In genomic region chr4:119627267-119628190, GRCh38 we compare ENCODE assay signal across 8 cellular contexts. TPM values are rescaled to one million over a fixed set of nuclear protein-coding genes. Genes with fewer than 3 reads are reported as not detected.
DNase-seq lines count a peak whose midpoint lies in the region; ATAC-seq and TF ChIP-seq lines count a peak whose summit lies in the region.

No MANE protein-coding gene starts in this region.

- no peaks in the 10 kb centered on the region for H3K36me3 ChIP-seq in BE2C
- no peaks in the 10 kb centered on the region for H3K36me3 ChIP-seq in PC-3 (ENCODE audit: low read depth, low read length)
- H3K36me3 ChIP-seq in suprapubic skin: no peaks in the 10 kb centered on the region

- WGBS in suprapubic skin: under 1% methylated on average over 51 of the region's 88 CpGs

- TF ChIP-seq CTCF in BE2C (IDR thresholded peaks at IDR 0.05; ENCODE audit: low read depth, low read length): 0 out of 2 replicates have a peak, but pooled peaks have one; percentile 9
- peak; percentile 30; the same call in 1 of the 2 replicates for TF ChIP-seq CTCF in PC-3 (conservative IDR thresholded peaks at IDR 0.05; ENCODE audit: low read depth, low read length)
- peak; percentile 44 to 53 (median 48) for TF ChIP-seq CTCF in nephron (IDR thresholded peaks at IDR 0.05; ENCODE audit: unreplicated experiment in 3 of 3)
- peak; percentile 56 to 65 for TF ChIP-seq CTCF in suprapubic skin (IDR thresholded peaks at IDR 0.05)

- no peaks in the 10 kb centered on the region for H3K9me2 ChIP-seq in PC-3 (replicated peaks; ENCODE audit: low read length)

- peaks cover 9% of the 10 kb centered on the region for H3K36me3 Mint-ChIP-seq in nephron (ENCODE audit: low read depth)

- no peaks in the 10 kb centered on the region for H4K20me1 ChIP-seq in PC-3 (ENCODE audit: low read length)

- H3K27me3 ChIP-seq in BE2C: peaks cover 50% of the 10 kb centered on the region
- H3K27me3 ChIP-seq in PC-3 (ENCODE audit: low read length): no peaks in the 10 kb centered on the region
- H3K27me3 ChIP-seq in suprapubic skin: peaks cover 7% of the 10 kb centered on the region

- no peaks in the 10 kb centered on the region for H3K9me3 ChIP-seq in BE2C
- no peaks in the 10 kb centered on the region for H3K9me3 ChIP-seq in PC-3 (ENCODE audit: low read length)
- no peaks in the 10 kb centered on the region for H3K9me3 ChIP-seq in suprapubic skin

- TF ChIP-seq POLR2A in suprapubic skin (IDR thresholded peaks at IDR 0.05): no peak

- peak overlapping the region; percentile 62; the same call in 1 of the 2 replicates for H3K9ac ChIP-seq in PC-3 (ENCODE audit: low read length)

- POLR2A ChIA-PET in PC-3 (lab: Charles Lee; ENCODE audit: unreplicated experiment): interaction anchor here (0.6 kb wide), 1 partner anchor 127 kb away, joined by 3 read pairs; no protein-coding TSS in a partner anchor

- H3K4me3 ChIP-seq in BE2C (ENCODE audit: low read depth, low read length) (peak overlapping the region; percentile 65), PC-3 (ENCODE audit: low read length) (peak overlapping the region; percentile 98), suprapubic skin (peak overlapping the region; percentile 75)

- H3K27ac ChIP-seq in PC-3 (ENCODE audit: low read length): no peak overlapping the region
- H3K27ac ChIP-seq in suprapubic skin: peak overlapping the region; percentile 71

- no peaks in the 10 kb centered on the region for H3K9me3 Mint-ChIP-seq in nephron

- H3K27ac Mint-ChIP-seq in nephron: peak overlapping the region; percentile 98 to 99 (median 99)

- DNase-seq in BE2C: peak; percentile 67
- peak; percentile 63 for DNase-seq in PC-3
- DNase-seq in activated effector memory CD4-positive, alpha-beta T cell treated with anti-CD3 and anti-CD28 coated beads, Interleukin-2, amount 50 U/mL, for 16 hours: peak; percentile 86
- peak; percentile 59 for DNase-seq in fibroblast of the conjunctiva (ENCODE audit: low read depth)
- peak in 1 of 2 donors; percentile 71 for DNase-seq in suprapubic skin (ENCODE audit: low spot score in 2 of 2)

- no peaks in the 10 kb centered on the region for H3F3A ChIP-seq in PC-3 (ENCODE audit: low read length, unreplicated experiment)

- peak overlapping the region; percentile 98 to 100 (median 100) for H3K4me3 Mint-ChIP-seq in nephron

- intact Hi-C loops in PC-3 (cut with micrococcal nuclease): loop anchor here (1.0 to 2.0 kb wide), 4 partner anchors 55 to 423 kb away; no protein-coding TSS in a partner anchor

- CTCF ChIA-PET in PC-3 (lab: Charles Lee): interaction anchor here (0.6 to 2.3 kb wide), 5 partner anchors 54 to 429 kb away, joined by 3 to 11 read pairs (median 4); no protein-coding TSS in a partner anchor

- no peak for TF ChIP-seq EP300 in suprapubic skin (IDR thresholded peaks at IDR 0.05)

- peaks cover 26% of the 10 kb centered on the region for H3K4me1 Mint-ChIP-seq in nephron

- H3K79me2 ChIP-seq in PC-3 (ENCODE audit: low read length): peaks cover 30% of the 10 kb centered on the region

- H3K4me2 ChIP-seq in PC-3 (ENCODE audit: low read length): peak overlapping the region; percentile 91

- H3K4me1 ChIP-seq in BE2C (no peaks in the 10 kb centered on the region), PC-3 (ENCODE audit: insufficient read depth, low read length) (peaks cover 30% of the 10 kb centered on the region), suprapubic skin (peaks cover 25% of the 10 kb centered on the region)

- BruUV-seq in PC-3 (replicated peaks; lab: Mats Ljungman, UMichigan): no TSS peak

- H2AFZ ChIP-seq in PC-3 (ENCODE audit: low read length): peak overlapping the region; percentile 98

- H3K27me3 Mint-ChIP-seq in nephron (ENCODE audit: low read depth): peaks cover 8% of the 10 kb centered on the region

- ATAC-seq in GM18909 (IDR thresholded peaks at IDR 0.05; ENCODE audit: poor library complexity, unreplicated experiment): peak; percentile 63
- ATAC-seq in HG03135 (IDR thresholded peaks at IDR 0.05; ENCODE audit: unreplicated experiment): peak; percentile 74
- peak; percentile 44 for ATAC-seq in PC-3

RNA-seq across cellular contexts. Expression of gene PDE5A, which starts 1.1 kb away (rescaled TPM):
- 1.1 TPM for polyA plus RNA-seq in BE2C (2012; ENCODE audit: insufficient read depth, insufficient read length, low read depth)
- total RNA-seq in PC-3 (2014; rRNA removed): 8.1 and 11.5 TPM in 2 replicates
- 10 to 100 TPM in 2 of 4 donors, 1 to 10 TPM in 2; 6.4 to 20.0 (median 9.8) TPM for total RNA-seq in suprapubic skin

Comparison
In these comparisons a context has a peak if more than half of its experiments do, and no peak if none do; other contexts are left out.
1. CTCF ChIP-seq: peak in every context shown above with its lines; median percentile 60 in suprapubic skin; 48 in nephron; 30 in PC-3; 9 in BE2C.